ENCODE assay signal across 19 cellular contexts in genomic region chrX:96753230-96753629, GRCh38.
A peak's percentile ranks its signal among the peaks of the same experiment; 100 is the strongest.
DNase-seq lines count a peak whose midpoint lies in the region; ATAC-seq, FAIRE-seq and TF ChIP-seq lines count a peak whose summit lies in the region.
"Had no signal": no experiment of that assay in that cellular context is flagged by ENCODE, and none has a peak within 500 bp of the region (broad histone marks: within the 10 kb centered on the region; RNA-seq: fewer than 3 reads in every experiment).

No MANE protein-coding gene starts in this region.

- H3K4me1 Mint-ChIP-seq in Calu3 (ENCODE audit: low read depth, unreplicated experiment) (peaks cover 21% of the 10 kb centered on the region), astrocyte (ENCODE audit: low read depth, unreplicated experiment) (no peaks in the 10 kb centered on the region)

- no peaks in the 10 kb centered on the region for H3K79me2 ChIP-seq in astrocyte (ENCODE audit: insufficient read depth, low read length)

- H3K9ac ChIP-seq in astrocyte (ENCODE audit: low read length) = no peak overlapping the region

- H3K4me3 ChIP-seq in astrocyte (ENCODE audit: insufficient read depth, low read depth, low read length) = no peak overlapping the region
- no peak overlapping the region for H3K4me3 ChIP-seq in left lung
- no peak overlapping the region for H3K4me3 ChIP-seq in left ventricle myocardium inferior
- H3K4me3 ChIP-seq: HAP-1 had no signal

- CTCF ChIA-PET in Calu3 (lab: Charles Lee) = interaction anchor here (1.0 kb wide), 1 partner anchor 380 kb away, joined by 4 read pairs; no protein-coding TSS in a partner anchor

- no peaks in the 10 kb centered on the region for H3K27me3 Mint-ChIP-seq in Calu3 (ENCODE audit: unreplicated experiment)
- no peaks in the 10 kb centered on the region for H3K27me3 Mint-ChIP-seq in astrocyte (ENCODE audit: low read depth, unreplicated experiment)
- H3K27me3 Mint-ChIP-seq: CD4-positive, CD25-positive, alpha-beta regulatory T cell; CD8-positive, alpha-beta memory T cell had no signal

- H2AFZ ChIP-seq in astrocyte (ENCODE audit: low read depth, low read length) = no peak overlapping the region

- H3K27ac ChIP-seq in astrocyte (ENCODE audit: low read depth, low read length) = no peak overlapping the region
- H3K27ac ChIP-seq in left lung = no peak overlapping the region
- H3K27ac ChIP-seq in left ventricle myocardium inferior (replicated peaks) = no peak overlapping the region

- peak; percentile 66 for ATAC-seq in left lung
- ATAC-seq: HepG2 had no signal

- H3K36me3 ChIP-seq in astrocyte (ENCODE audit: insufficient read depth, low read length) (no peaks in the 10 kb centered on the region), left lung (peaks cover 0 to 3% of the 10 kb centered on the region in 2 donors), left ventricle myocardium inferior (peaks cover 4% of the 10 kb centered on the region)
- H3K36me3 ChIP-seq: BE2C, HAP-1 had no signal

- H3K4me1 ChIP-seq in astrocyte (ENCODE audit: insufficient read depth, low read length) (no peaks in the 10 kb centered on the region), left lung (no peaks in the 10 kb centered on the region), left ventricle myocardium inferior (no peaks in the 10 kb centered on the region)
- H3K4me1 ChIP-seq: BE2C, HAP-1 had no signal

- FAIRE-seq in astrocyte (lab: Jason Lieb, UNC) = peak; percentile 26
- FAIRE-seq: H1, HepG2 had no signal

- no TSS peak for BruUV-seq in Calu3 (replicated peaks; lab: Mats Ljungman, UMichigan)

- no peak overlapping the region for H3K4me2 ChIP-seq in astrocyte (ENCODE audit: low read length)

- no peaks in the 10 kb centered on the region for H3K27me3 ChIP-seq in astrocyte (ENCODE audit: insufficient read depth, low read length)
- H3K27me3 ChIP-seq in left lung = no peaks in the 10 kb centered on the region
- no peaks in the 10 kb centered on the region for H3K27me3 ChIP-seq in left ventricle myocardium inferior (ENCODE audit: low read depth)
- H3K27me3 ChIP-seq: BE2C had no signal

- intact Hi-C loops in Calu3 (cut with micrococcal nuclease; ENCODE audit: unreplicated experiment) (loop anchor here (5.0 kb wide), 2 partner anchors 36 to 66 kb away; no protein-coding TSS in a partner anchor), left lung (cut with DNase I) (no loop called here), left ventricle myocardium inferior (cut with micrococcal nuclease) (no loop called here)

- H3K27ac Mint-ChIP-seq in Calu3 (ENCODE audit: unreplicated experiment) (peak overlapping the region; percentile 91), astrocyte (ENCODE audit: unreplicated experiment) (no peak overlapping the region)
- H3K27ac Mint-ChIP-seq: CD4-positive, CD25-positive, alpha-beta regulatory T cell; CD8-positive, alpha-beta memory T cell had no signal

- TF ChIP-seq CTCF in Calu3 (IDR thresholded peaks at IDR 0.05; ENCODE audit: unreplicated experiment) (no peak), astrocyte (IDR thresholded peaks at IDR 0.05; ENCODE audit: insufficient read depth, low read depth, low read length) (no peak), left lung (IDR thresholded peaks at IDR 0.05) (no peak), left ventricle myocardium inferior (IDR thresholded peaks at IDR 0.05; ENCODE audit: borderline replicate concordance) (no peak)

- DNase-seq in Calu3 (no peak), astrocyte (ENCODE audit: low read depth) (no peak), left lung (no peak), renal cortical epithelial cell (ENCODE audit: low read depth) (peak; percentile 45), activated gamma-delta T cell treated with Interleukin-2 at 50 U/mL for 16 hours (no peak), foreskin melanocyte (no peak), left ventricle myocardium inferior (no peak)
- DNase-seq in effector CD8-positive, alpha-beta T cell (lab: John Stamatoyannopoulos, UW) = no peak
- DNase-seq: BE2C; C1 segment of cervical spinal cord; CD4-positive, CD25-positive, alpha-beta regulatory T cell; CD8-positive, alpha-beta memory T cell; COR-L47; DMS153; DMS79; GDM1 had no signal

- H3K4me3 Mint-ChIP-seq in Calu3 (ENCODE audit: low read depth, unreplicated experiment) = peak overlapping the region; percentile 6
- no peak overlapping the region for H3K4me3 Mint-ChIP-seq in astrocyte (ENCODE audit: unreplicated experiment)
- H3K4me3 Mint-ChIP-seq: CD4-positive, CD25-positive, alpha-beta regulatory T cell; CD8-positive, alpha-beta memory T cell had no signal

- no peaks in the 10 kb centered on the region for H3K9me3 Mint-ChIP-seq in Calu3 (ENCODE audit: low read depth, unreplicated experiment)
- H3K9me3 Mint-ChIP-seq in astrocyte (ENCODE audit: unreplicated experiment) = no peaks in the 10 kb centered on the region
- H3K9me3 Mint-ChIP-seq: CD4-positive, CD25-positive, alpha-beta regulatory T cell; CD8-positive, alpha-beta memory T cell had no signal

- H4K20me1 ChIP-seq in astrocyte (ENCODE audit: insufficient read depth, low read length) = no peaks in the 10 kb centered on the region

- H3K9me3 ChIP-seq in astrocyte (ENCODE audit: insufficient read depth, low read depth, low read length) (no peaks in the 10 kb centered on the region), left lung (no peaks in the 10 kb centered on the region), left ventricle myocardium inferior (replicated peaks) (no peaks in the 10 kb centered on the region)
- H3K9me3 ChIP-seq: BE2C, HAP-1 had no signal

- H3K36me3 Mint-ChIP-seq in Calu3 (ENCODE audit: insufficient read depth, unreplicated experiment) = no peaks in the 10 kb centered on the region
- H3K36me3 Mint-ChIP-seq in astrocyte (ENCODE audit: low read depth, unreplicated experiment) = peaks cover 2% of the 10 kb centered on the region
- H3K36me3 Mint-ChIP-seq: CD4-positive, CD25-positive, alpha-beta regulatory T cell had no signal
